1 cellular context compared by ENCODE assay signal in genomic region chr2:138698428-138698827, GRCh38.
TF ChIP-seq lines count a peak whose summit lies in the region.

No MANE protein-coding gene starts in this region.

TF ChIP-seq in HepG2, 621 proteins besides CTCF, POLR2A, EP300 and RAD21 (continued from another document):
- TF ChIP-seq ZNF639 (CRISPR knock-in tag; conservative IDR thresholded peaks at IDR 0.05) (no peak), TRIM24 (CRISPR knock-in tag; IDR thresholded peaks at IDR 0.05) (no peak), KIAA2018 (CRISPR knock-in tag; IDR thresholded peaks at IDR 0.05; ENCODE audit: borderline replicate concordance) (no peak)
